Comparison of ENCODE assay signal across 8 cellular contexts in the genomic region with DNA sequence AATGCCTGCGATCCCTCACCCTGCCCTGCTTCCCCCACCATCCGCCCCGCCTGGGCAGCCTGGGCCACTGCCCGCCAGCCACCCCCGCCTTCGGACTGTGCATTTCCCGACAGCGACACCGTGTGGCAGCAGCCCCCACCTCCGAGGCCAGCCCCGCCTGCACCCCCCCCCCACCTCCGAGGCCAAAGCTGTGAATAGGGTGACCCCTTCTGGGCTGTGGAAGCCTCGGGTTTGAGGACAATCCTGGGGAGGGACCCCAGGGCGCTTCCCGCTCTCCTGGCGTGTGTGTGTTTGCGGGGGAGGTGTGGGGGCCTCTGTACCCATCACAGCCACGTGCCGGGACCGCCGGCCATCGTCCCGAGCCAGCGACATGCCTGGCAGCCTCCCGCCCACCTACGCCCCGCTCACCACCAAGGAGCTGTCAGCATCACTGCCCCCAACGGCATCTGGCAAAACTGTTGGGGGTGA. TPM values are rescaled to one million over a fixed set of nuclear protein-coding genes. Genes with fewer than 3 reads are reported as not detected.
DNase-seq lines count a peak whose midpoint lies in the region; ATAC-seq and TF ChIP-seq lines count a peak whose summit lies in the region.

No MANE protein-coding gene starts in this region.

- H3K27me3 Mint-ChIP-seq in activated naive CD4-positive, alpha-beta T cell treated with anti-CD3 and anti-CD28 coated beads for 36 hours (ENCODE audit: low read depth) = no peaks in the 10 kb centered on the region
- no peaks in the 10 kb centered on the region for H3K27me3 Mint-ChIP-seq in osteocyte (ENCODE audit: unreplicated experiment)

- peaks cover 88% of the 10 kb centered on the region for H3F3A ChIP-seq in SK-N-SH (replicated peaks; ENCODE audit: insufficient read depth)

- H3K27ac Mint-ChIP-seq in activated naive CD4-positive, alpha-beta T cell treated with anti-CD3 and anti-CD28 coated beads for 36 hours = no peak overlapping the region
- H3K27ac Mint-ChIP-seq in osteocyte (ENCODE audit: unreplicated experiment) = peak overlapping the region; percentile 7

- H3K9ac ChIP-seq in SK-N-SH = no peak overlapping the region

- H3K4me1 Mint-ChIP-seq in activated naive CD4-positive, alpha-beta T cell treated with anti-CD3 and anti-CD28 coated beads for 36 hours (ENCODE audit: low read depth) = no peaks in the 10 kb centered on the region
- peaks cover 39% of the 10 kb centered on the region for H3K4me1 Mint-ChIP-seq in osteocyte (ENCODE audit: unreplicated experiment)

- TF ChIP-seq EP300 in Ishikawa (IDR thresholded peaks at IDR 0.05; ENCODE audit: borderline replicate concordance) (no peak), SK-N-SH (IDR thresholded peaks at IDR 0.05; ENCODE audit: borderline replicate concordance in 1 of 2, low read depth in 1 of 2, low read length in 1 of 2) (no peak)

- H3K36me3 ChIP-seq in SK-N-SH (replicated peaks in 1 of 2; ENCODE audit: control insufficient read depth in 1 of 2, insufficient read depth in 2 of 2, low read length in 1 of 2) = peaks cover 27 to 53% of the 10 kb centered on the region in 2 experiments

- no peaks in the 10 kb centered on the region for H3K27me3 ChIP-seq in SK-N-SH (ENCODE audit: insufficient read depth)

- peak overlapping the region; percentile 63 to 70 for H3K27ac ChIP-seq in SK-N-SH (ENCODE audit: low read depth in 2 of 2, low read length in 1 of 2)

- no peaks in the 10 kb centered on the region for H3K9me2 ChIP-seq in SK-N-SH

- 5% methylated on average over 4 of the region's 28 CpGs for WGBS in SK-N-SH (ENCODE audit: low lambda C conversion rate)

- no peak overlapping the region for H3K4me3 Mint-ChIP-seq in activated naive CD4-positive, alpha-beta T cell treated with anti-CD3 and anti-CD28 coated beads for 36 hours
- no peak overlapping the region for H3K4me3 Mint-ChIP-seq in osteocyte (ENCODE audit: unreplicated experiment)

- POLR2A ChIA-PET in GM10248 (lab: Yijun Ruan, JAX) (interaction anchor here (0.6 kb wide), 1 partner anchor 912 kb away, joined by 3 read pairs; no protein-coding TSS in a partner anchor), SK-N-SH (lab: Yijun Ruan, JAX) (interaction anchor here (0.8 to 2.8 kb wide), 6 partner anchors 9 to 110 kb away, joined by 3 to 11 read pairs (median 3); no protein-coding TSS in a partner anchor)

- H3K9me3 Mint-ChIP-seq in activated naive CD4-positive, alpha-beta T cell treated with anti-CD3 and anti-CD28 coated beads for 36 hours = no peaks in the 10 kb centered on the region
- H3K9me3 Mint-ChIP-seq in osteocyte (ENCODE audit: unreplicated experiment) = no peaks in the 10 kb centered on the region

- H3K36me3 Mint-ChIP-seq in activated naive CD4-positive, alpha-beta T cell treated with anti-CD3 and anti-CD28 coated beads for 36 hours (ENCODE audit: low read depth) = no peaks in the 10 kb centered on the region
- peaks cover 5% of the 10 kb centered on the region for H3K36me3 Mint-ChIP-seq in osteocyte (ENCODE audit: unreplicated experiment)

- H3K4me1 ChIP-seq in SK-N-SH (ENCODE audit: control insufficient read depth in 1 of 2, insufficient read depth in 2 of 2, low read depth in 1 of 2, low read length in 1 of 2) = peaks cover 0 to 74% of the 10 kb centered on the region in 2 experiments; a peak in 2 of 4 replicates

- no peaks in the 10 kb centered on the region for H3K9me3 ChIP-seq in SK-N-SH

- no peak overlapping the region for H3K4me2 ChIP-seq in SK-N-SH

- DNase-seq in GM10248 (ENCODE audit: extremely low spot score) (peak; percentile 96), SK-N-SH (peak; percentile 99), germinal center (ENCODE audit: low spot score) (peak; percentile 94), osteocyte (ENCODE audit: extremely low spot score, unreplicated experiment) (peak; percentile 96), superior temporal gyrus (ENCODE audit: extremely low spot score) (peak; percentile 90)
- DNase-seq in activated naive CD4-positive, alpha-beta T cell treated with anti-CD3 and anti-CD28 coated beads for 36 hours = peak; percentile 91

- ATAC-seq in HG03565 (IDR thresholded peaks at IDR 0.05; ENCODE audit: unreplicated experiment) = no peak

- TF ChIP-seq RAD21 in Ishikawa (IDR thresholded peaks at IDR 0.05; ENCODE audit: low read depth) (peak; percentile 74), SK-N-SH (IDR thresholded peaks at IDR 0.05; ENCODE audit: low read length) (peak; percentile 80)

- peak overlapping the region in 1 of 2 experiments; percentile 47; a peak in 1 of 4 replicates for H3K4me3 ChIP-seq in SK-N-SH (ENCODE audit: low read depth in 2 of 2, low read length in 1 of 2)

- no peak overlapping the region for H2AFZ ChIP-seq in SK-N-SH (ENCODE audit: low read depth)

- H3K79me2 ChIP-seq in SK-N-SH (ENCODE audit: insufficient read depth) = 0 out of 2 replicates have a peak, but pooled peaks cover 5% of the 10 kb centered on the region

- peaks cover 82% of the 10 kb centered on the region for H4K20me1 ChIP-seq in SK-N-SH (ENCODE audit: insufficient read depth)

- CTCF ChIA-PET in GM10248 (lab: Yijun Ruan, JAX) = interaction anchor here (0.6 to 10.5 kb wide), 50 partner anchors 10 to 1356 kb away, joined by 3 to 254 read pairs (median 5); partner anchors contain the start of gene GTSE1
- CTCF ChIA-PET in SK-N-SH (lab: Yijun Ruan, JAX) = interaction anchor here (0.5 to 7.5 kb wide), 42 partner anchors 9 to 993 kb away, joined by 3 to 107 read pairs (median 5); partner anchors contain the start of gene CDPF1
- CTCF ChIA-PET in activated naive CD4-positive, alpha-beta T cell treated with anti-CD3 and anti-CD28 coated beads for 36 hours (lab: Charles Lee) = interaction anchor here (0.6 to 11.6 kb wide), 19 partner anchors 43 to 213 kb away, joined by 3 to 209 read pairs (median 4); no protein-coding TSS in a partner anchor

- intact Hi-C loops in activated naive CD4-positive, alpha-beta T cell treated with anti-CD3 and anti-CD28 coated beads for 36 hours (cut with micrococcal nuclease) = loop anchor here (1.0 kb wide), 3 partner anchors 103 to 122 kb away; no protein-coding TSS in a partner anchor

- TF ChIP-seq CTCF in GM10248 (IDR thresholded peaks at IDR 0.05; ENCODE audit: control extremely low read depth, extremely low read depth, low read depth, missing control alignments) (peak; percentile 71), SK-N-SH (IDR thresholded peaks at IDR 0.05) (peak; percentile 73), osteocyte (IDR thresholded peaks at IDR 0.05) (peak; percentile 76)

TF ChIP-seq in Ishikawa, 13 proteins besides CTCF, POLR2A, EP300 and RAD21:
- TF ChIP-seq EGR1 (IDR thresholded peaks at IDR 0.05) = peak; percentile 91
- TF ChIP-seq, protein P1, sequence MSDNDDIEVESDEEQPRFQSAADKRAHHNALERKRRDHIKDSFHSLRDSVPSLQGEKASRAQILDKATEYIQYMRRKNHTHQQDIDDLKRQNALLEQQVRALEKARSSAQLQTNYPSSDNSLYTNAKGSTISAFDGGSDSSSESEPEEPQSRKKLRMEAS (IDR thresholded peaks at IDR 0.05) = peak; percentile 15; the same call in 1 of the 2 replicates
- TF ChIP-seq ZBTB7A (IDR thresholded peaks at IDR 0.05; ENCODE audit: low read depth) = 0 out of 2 replicates have a peak, but pooled peaks have one; percentile 50
- TF ChIP-seq YY1 (IDR thresholded peaks at IDR 0.05; ENCODE audit: low read depth) = no peak

TF ChIP-seq in SK-N-SH, 30 proteins besides CTCF, POLR2A, EP300 and RAD21 (continues in another document):
- no peak for TF ChIP-seq GABPA (IDR thresholded peaks at IDR 0.05; ENCODE audit: low read depth)
- no peak for TF ChIP-seq GATA2 (CRISPR knock-in tag; IDR thresholded peaks at IDR 0.05)
- TF ChIP-seq REST (IDR thresholded peaks at IDR 0.05; ENCODE audit: low read depth, low read length) = no peak
- TF ChIP-seq RFX5 (IDR thresholded peaks at IDR 0.05; ENCODE audit: low read length) = no peak
- TF ChIP-seq TCF12 (IDR thresholded peaks at IDR 0.05) = no peak
- no peak for TF ChIP-seq NFIC (IDR thresholded peaks at IDR 0.05; ENCODE audit: borderline replicate concordance)
- TF ChIP-seq, protein P1 (IDR thresholded peaks at IDR 0.05; ENCODE audit: low read depth) = 0 out of 2 replicates have a peak, but pooled peaks have one; percentile 35
- TF ChIP-seq CHD2 (IDR thresholded peaks at IDR 0.05; ENCODE audit: low read length, partially characterized antibody) = peak; percentile 17

RNA-seq across cellular contexts. Expression of gene PPARA, which starts 33.8 kb away (rescaled TPM):
- polyA plus RNA-seq in SK-N-SH (2012; rRNA removed) = 4.5 TPM in 2 replicates
- 4.1 and 4.4 TPM in 2 replicates for polyA plus RNA-seq in SK-N-SH (2012; cell fraction: cytosol; rRNA removed)
- 5.8 and 6.8 TPM in 2 replicates for polyA plus RNA-seq in SK-N-SH (2012; cell fraction: nucleus; rRNA removed)
- total RNA-seq in activated naive CD4-positive, alpha-beta T cell treated with anti-CD3 and anti-CD28 coated beads for 36 hours = 1 to 10 TPM; 4.9 to 6.5 TPM
- total RNA-seq in osteocyte = 21.8 and 21.9 TPM in 2 replicates
